In genomic region chr6:16180696-16181428, GRCh38 we compare ENCODE assay signal across 19 cellular contexts. TPM values are rescaled to one million over a fixed set of nuclear protein-coding genes. Genes with fewer than 3 reads are reported as not detected.
DNase-seq lines count a peak whose midpoint lies in the region; TF ChIP-seq lines count a peak whose summit lies in the region.
"Had no signal": no experiment of that assay in that cellular context is flagged by ENCODE, and none has a peak within 500 bp of the region (broad histone marks: within the 10 kb centered on the region; RNA-seq: fewer than 3 reads in every experiment).

No MANE protein-coding gene starts in this region.

- H3K79me1 ChIP-seq in neuronal stem cell (ENCODE audit: low read depth, low read length), result no peaks in the 10 kb centered on the region

- no peak overlapping the region for H2AK5ac ChIP-seq in neuronal stem cell (ENCODE audit: low read depth, low read length)

- H2BK5ac ChIP-seq in neuronal stem cell (ENCODE audit: low read length), result peak overlapping the region; percentile 14

- H3K4ac ChIP-seq in neuronal stem cell (ENCODE audit: low read length), result no peak overlapping the region

- CTCF ChIA-PET in activated CD4-positive, alpha-beta T cell treated with anti-CD3 and anti-CD28 coated beads, Interleukin-2, amount 10 ng/mL, durations not matched to agents 7 days and 5 days (lab: Charles Lee), result interaction anchor here (0.9 to 1.8 kb wide), 7 partner anchors 8 to 489 kb away, joined by 3 to 10 read pairs (median 4); partner anchors contain the start of gene MYLIP

- H3K9ac ChIP-seq in neuronal stem cell (ENCODE audit: low read depth, low read length, poor library complexity), result no peak overlapping the region
- H3K9ac ChIP-seq: SK-N-SH had no signal

- POLR2A ChIA-PET in activated CD4-positive, alpha-beta T cell treated with anti-CD3 and anti-CD28 coated beads, Interleukin-2, amount 10 ng/mL, durations not matched to agents 7 days and 5 days (lab: Charles Lee), result interaction anchor here (1.5 kb wide), 1 partner anchor 52 kb away, joined by 8 read pairs; the partner anchor contains the start of gene MYLIP

- no peak overlapping the region for H2BK120ac ChIP-seq in neuronal stem cell (ENCODE audit: low read depth, low read length)

- H3K27me3 ChIP-seq in H7 (ENCODE audit: control insufficient read depth, insufficient read depth, low read length), result no peaks in the 10 kb centered on the region
- peaks cover 0 to 30% (median 0%) of the 10 kb centered on the region in 3 experiments for H3K27me3 ChIP-seq in neuronal stem cell (ENCODE audit: control insufficient read depth in 3 of 3, insufficient read depth in 3 of 3, low read depth in 1 of 3, low read length in 3 of 3)
- no peaks in the 10 kb centered on the region for H3K27me3 ChIP-seq in uterus
- H3K27me3 ChIP-seq: stomach, vagina had no signal

- no peaks in the 10 kb centered on the region for H3K4me1 ChIP-seq in neuronal stem cell (ENCODE audit: control insufficient read depth in 2 of 2, insufficient read depth in 1 of 2, low read depth in 1 of 2, low read length in 2 of 2)
- H3K4me1 ChIP-seq in uterus, result no peaks in the 10 kb centered on the region
- H3K4me1 ChIP-seq: A549 had no signal

- H3K36me3 Mint-ChIP-seq in activated CD4-positive, alpha-beta T cell treated with anti-CD3 and anti-CD28 coated beads, Interleukin-2, amount 10 ng/mL, durations not matched to agents 7 days and 5 days (ENCODE audit: low read depth), result peaks cover 40% of the 10 kb centered on the region

- no peak for TF ChIP-seq CTCF in epithelial cell of esophagus (IDR thresholded peaks at IDR 0.05; ENCODE audit: insufficient read depth, low read depth, low read length, missing control alignments)
- no peak for TF ChIP-seq CTCF in uterus (IDR thresholded peaks at IDR 0.05)

- H3K4me2 ChIP-seq in neuronal stem cell (ENCODE audit: insufficient read depth, low read length, poor library complexity, severe bottlenecking), result no peak overlapping the region
- H3K4me2 ChIP-seq: A549, SK-N-SH had no signal

- peak overlapping the region; percentile 27 for H3K23ac ChIP-seq in neuronal stem cell (ENCODE audit: low read depth, low read length, poor library complexity)

- DNase-seq in activated CD4-positive, alpha-beta T cell treated with anti-CD3 and anti-CD28 coated beads, Interleukin-2, amount 10 ng/mL, durations not matched to agents 7 days and 5 days, result no peak
- no peak for DNase-seq in activated CD4-positive, alpha-beta T cell treated with anti-CD3 and anti-CD28 coated beads, Interleukin-2, amount 50 U/mL, for 4 hours
- DNase-seq in H7 (peak; percentile 28), epithelial cell of esophagus (ENCODE audit: low read depth) (peak; percentile 11), neuronal stem cell (ENCODE audit: low spot score) (no peak), uterus (no peak), pons (ENCODE audit: low spot score) (no peak), LoVo (ENCODE audit: low spot score) (no peak)
- DNase-seq: COR-L47; dorsolateral prefrontal cortex; NCI-H1417 treated with DMSO at 0.1 percent for 48 hours; NCI-H774; SK-N-SH; stimulated activated CD4-positive, alpha-beta T cell treated with anti-CD3 and anti-CD28 coated beads, Interleukin-12 subunit alpha, Interleukin-12 subunit beta, amount 100 ng/mL, for 4 hours; stomach had no signal

- no peak overlapping the region for H3K18ac ChIP-seq in neuronal stem cell (ENCODE audit: low read length)

- WGBS in neuronal stem cell (ENCODE audit: extremely low coverage in 2 of 2, insufficient read length in 2 of 2, insufficient replicate concordance in 1 of 2), 2 donors, result no CpG with 5 or more reads among the region's 45 CpGs

- no peak overlapping the region for H4K91ac ChIP-seq in neuronal stem cell (ENCODE audit: low read depth, low read length, poor library complexity)

- H3K14ac ChIP-seq in neuronal stem cell (ENCODE audit: low read length), result no peak overlapping the region

- no peak overlapping the region for H3K4me3 Mint-ChIP-seq in activated CD4-positive, alpha-beta T cell treated with anti-CD3 and anti-CD28 coated beads, Interleukin-2, amount 10 ng/mL, durations not matched to agents 7 days and 5 days

- H3K4me3 ChIP-seq in H7 (ENCODE audit: insufficient read depth, low read depth, low read length) (no peak overlapping the region), epithelial cell of esophagus (ENCODE audit: low read length) (no peak overlapping the region), neuronal stem cell (ENCODE audit: low read length in 2 of 2) (no peak overlapping the region), uterus (no peak overlapping the region)
- H3K4me3 ChIP-seq: A549, vagina had no signal

- no peak overlapping the region for H2BK12ac ChIP-seq in neuronal stem cell (ENCODE audit: low read length)

- no peak overlapping the region for H4K8ac ChIP-seq in neuronal stem cell (ENCODE audit: low read depth, low read length)

- H2AFZ ChIP-seq in neuronal stem cell (ENCODE audit: low read length), result no peak overlapping the region

- H3K27me3 Mint-ChIP-seq in activated CD4-positive, alpha-beta T cell treated with anti-CD3 and anti-CD28 coated beads, Interleukin-2, amount 10 ng/mL, durations not matched to agents 7 days and 5 days, result peaks cover 4% of the 10 kb centered on the region

- peak overlapping the region; percentile 88 for H3K27ac Mint-ChIP-seq in activated CD4-positive, alpha-beta T cell treated with anti-CD3 and anti-CD28 coated beads, Interleukin-2, amount 10 ng/mL, durations not matched to agents 7 days and 5 days

- no peak overlapping the region for H3K27ac ChIP-seq in neuronal stem cell (replicated peaks; ENCODE audit: low read length)
- H3K27ac ChIP-seq in uterus, result peak overlapping the region in 1 of 2 donors; percentile 66
- H3K27ac ChIP-seq: A549, dorsolateral prefrontal cortex, vagina had no signal

- H2BK15ac ChIP-seq in neuronal stem cell (ENCODE audit: low read length), result no peak overlapping the region

- intact Hi-C loops in uterus (cut with DNase I; ENCODE audit: low total_unique reads), result no loop called here

- no peaks in the 10 kb centered on the region for H3K36me3 ChIP-seq in H7 (replicated peaks; ENCODE audit: control insufficient read depth, insufficient read depth, low read length)
- H3K36me3 ChIP-seq in neuronal stem cell (replicated peaks in 1 of 2; ENCODE audit: control insufficient read depth in 2 of 2, insufficient read depth in 2 of 2, low read length in 2 of 2), result no peaks in the 10 kb centered on the region
- no peaks in the 10 kb centered on the region for H3K36me3 ChIP-seq in uterus
- H3K36me3 ChIP-seq: stomach, vagina had no signal

- peaks cover 43% of the 10 kb centered on the region for H3K4me1 Mint-ChIP-seq in activated CD4-positive, alpha-beta T cell treated with anti-CD3 and anti-CD28 coated beads, Interleukin-2, amount 10 ng/mL, durations not matched to agents 7 days and 5 days

- H3K9me3 Mint-ChIP-seq in activated CD4-positive, alpha-beta T cell treated with anti-CD3 and anti-CD28 coated beads, Interleukin-2, amount 10 ng/mL, durations not matched to agents 7 days and 5 days, result peaks cover 41% of the 10 kb centered on the region

- no peak for TF ChIP-seq POLR2A in uterus (IDR thresholded peaks at IDR 0.05)

- H3K9me3 ChIP-seq in neuronal stem cell (replicated peaks in 1 of 2; ENCODE audit: control insufficient read depth in 2 of 2, insufficient read depth in 1 of 2, low read depth in 1 of 2, low read length in 2 of 2) (no peaks in the 10 kb centered on the region), uterus (no peaks in the 10 kb centered on the region)
- H3K9me3 ChIP-seq: A549, SK-N-SH, stomach, vagina had no signal

RNA-seq across cellular contexts. Expression of gene MYLIP, which starts 52.0 kb away (rescaled TPM):
- 10 to 100 TPM; 16.9 to 18.1 TPM for total RNA-seq in activated CD4-positive, alpha-beta T cell treated with anti-CD3 and anti-CD28 coated beads, Interleukin-2, amount 10 ng/mL, durations not matched to agents 7 days and 5 days
- total RNA-seq in H7 (2014; rRNA removed; shearing (Covaris generic)), result 10.6 and 27.9 TPM in 2 replicates
- polyA plus RNA-seq in neuronal stem cell (2013, experiment 1 of 2), result 4.2 TPM
- 3.9 TPM for polyA plus RNA-seq in neuronal stem cell (2013, experiment 2 of 2)
- total RNA-seq in uterus, result 10 to 100 TPM; 11.5 to 79.2 (median 58.7) TPM

RNA-seq across cellular contexts. Expression of gene GMPR, which starts 57.5 kb away (rescaled TPM):
- total RNA-seq in activated CD4-positive, alpha-beta T cell treated with anti-CD3 and anti-CD28 coated beads, Interleukin-2, amount 10 ng/mL, durations not matched to agents 7 days and 5 days, result 1 to 10 TPM; 2.6 to 3.3 TPM
- 1.4 and 5.1 TPM in 2 replicates for total RNA-seq in H7 (2014; rRNA removed; shearing (Covaris generic))
- 0.20 TPM for polyA plus RNA-seq in neuronal stem cell (2013, experiment 1 of 2)
- 0.54 TPM for polyA plus RNA-seq in neuronal stem cell (2013, experiment 2 of 2)
- total RNA-seq in uterus, result 10 to 100 TPM in 2 of 4 donors, 1 to 10 TPM in 2; 1.5 to 18.2 (median 10.6) TPM
- total RNA-seq: G401 had no signal
- polyA plus RNA-seq: neural cell had no signal

Comparison
In these comparisons a context has a peak if more than half of its experiments do, and no peak if none do; other contexts are left out.
1. DNase-seq: peak in H7 (single experiment) and epithelial cell of esophagus (single experiment); none in activated CD4-positive, alpha-beta T cell treated with anti-CD3 and anti-CD28 coated beads, Interleukin-2, amount 10 ng/mL, durations not matched to agents 7 days and 5 days (single experiment), activated CD4-positive, alpha-beta T cell treated with anti-CD3 and anti-CD28 coated beads, Interleukin-2, amount 50 U/mL, for 4 hours (0 of 2), neuronal stem cell (single experiment), uterus (0 of 2), pons (single experiment) and LoVo (single experiment).